In genomic region chr19:6588508-6589345, GRCh38 we compare ENCODE assay signal across 12 cellular contexts. TPM values are rescaled to one million over a fixed set of nuclear protein-coding genes. Genes with fewer than 3 reads are reported as not detected.
DNase-seq lines count a peak whose midpoint lies in the region; ATAC-seq and TF ChIP-seq lines count a peak whose summit lies in the region.
"Had no signal": no experiment of that assay in that cellular context is flagged by ENCODE, and none has a peak within 500 bp of the region (broad histone marks: within the 10 kb centered on the region; RNA-seq: fewer than 3 reads in every experiment).

No MANE protein-coding gene starts in this region.

- in situ Hi-C loops in Panc1 (cut with HindIII; ENCODE audit: low pct_unique_long_range_greater_than_20kb, low sequenced_read_pairs): no loop called here

- H3K36me3 ChIP-seq in Panc1 (ENCODE audit: control insufficient read depth, insufficient read depth, low read length): no peaks in the 10 kb centered on the region
- H3K36me3 ChIP-seq: pancreas had no signal

- peaks cover 17% of the 10 kb centered on the region for H3K36me3 Mint-ChIP-seq in effector memory CD8-positive, alpha-beta T cell (ENCODE audit: insufficient read depth)

- no peak for TF ChIP-seq CTCF in Panc1 (IDR thresholded peaks at IDR 0.05)

- peak overlapping the region; percentile 78 to 97 for H3K4me3 Mint-ChIP-seq in effector memory CD8-positive, alpha-beta T cell

- H3K4me1 ChIP-seq in Panc1 (ENCODE audit: control insufficient read depth, insufficient read depth, low read length): peaks cover 6% of the 10 kb centered on the region; the same call in 1 of the 2 replicates
- H3K4me1 ChIP-seq: pancreas had no signal

- peak; percentile 29 for DNase-seq in stimulated activated CD4-positive, alpha-beta T cell treated with anti-CD3 and anti-CD28 coated beads, Interleukin-4, amount 100 ng/mL, for 1 hour
- DNase-seq in stimulated activated CD4-positive, alpha-beta T cell treated with anti-CD3 and anti-CD28 coated beads, Interleukin-4, amount 100 ng/mL, for 24 hours: no peak
- DNase-seq in Panc1 (ENCODE audit: low read depth, low spot score) (no peak), epidermal melanocyte (ENCODE audit: insufficient read length, low spot score) (no peak), hypothalamus (lab: John Stamatoyannopoulos, UW) (no peak)
- DNase-seq in effector memory CD8-positive, alpha-beta T cell: no peak
- DNase-seq: DMS 273 treated with DMSO at 0.1 percent for 48 hours, pancreas had no signal

- peak overlapping the region; percentile 44 to 56 for H3K4me3 ChIP-seq in Panc1 (ENCODE audit: low read depth in 2 of 2, low read length in 2 of 2)
- H3K4me3 ChIP-seq: pancreas had no signal

- H3K27me3 ChIP-seq in Panc1 (ENCODE audit: control insufficient read depth, insufficient read depth, low read length): no peaks in the 10 kb centered on the region

- CTCF ChIA-PET in Panc1 (lab: Charles Lee): no interaction called here

- H3K9me3 Mint-ChIP-seq in effector memory CD8-positive, alpha-beta T cell: no peaks in the 10 kb centered on the region

- intact Hi-C loops in Panc1 (cut with micrococcal nuclease; ENCODE audit: unreplicated experiment): no loop called here

- ATAC-seq in Panc1: no peak
- ATAC-seq in effector memory CD8-positive, alpha-beta T cell (replicated peaks): no peak
- ATAC-seq in GM21367 (IDR thresholded peaks at IDR 0.05; ENCODE audit: unreplicated experiment): no peak
- no peak for ATAC-seq in esophagus mucosa
- ATAC-seq: pancreas had no signal

- no peaks in the 10 kb centered on the region for H3K9me3 ChIP-seq in Panc1 (ENCODE audit: control insufficient read depth, insufficient read depth, low read depth, low read length)
- H3K9me3 ChIP-seq: pancreas had no signal

- peaks cover 20 to 47% of the 10 kb centered on the region in 2 donors for H3K27me3 Mint-ChIP-seq in effector memory CD8-positive, alpha-beta T cell

- H3K4me1 Mint-ChIP-seq in effector memory CD8-positive, alpha-beta T cell (ENCODE audit: low read depth in 2 of 2): peaks cover 36 to 52% of the 10 kb centered on the region in 2 donors

- POLR2A ChIA-PET in Panc1 (lab: Charles Lee): no interaction called here

- BruUV-seq in Panc1 (replicated peaks; lab: Mats Ljungman, UMichigan): TSS peak; percentile 91

- H3K27ac ChIP-seq in Panc1 (ENCODE audit: low read length): peak overlapping the region; percentile 18
- H3K27ac ChIP-seq: KMS-11, pancreas had no signal

- peak overlapping the region; percentile 0 to 59 for H3K27ac Mint-ChIP-seq in effector memory CD8-positive, alpha-beta T cell

RNA-seq across cellular contexts. Expression of gene CD70, which starts 2.2 kb away (rescaled TPM):
- total RNA-seq in Panc1 (2021; ENCODE audit: unreplicated experiment) (45.4 TPM), esophagus mucosa (not detected)
- polyA plus RNA-seq in Panc1 (2012; ENCODE audit: insufficient read length): 62.7 TPM
- total RNA-seq: dermis microvascular lymphatic vessel endothelial cell had no signal
- polyA plus RNA-seq: pancreas had no signal

RNA-seq across cellular contexts. Expression of gene TNFSF9, which starts 57.9 kb away (rescaled TPM):
- total RNA-seq in Panc1 (2021; ENCODE audit: unreplicated experiment): 2.9 TPM
- 1.6 TPM for polyA plus RNA-seq in Panc1 (2012; ENCODE audit: insufficient read length)
- total RNA-seq in esophagus mucosa: 4.7 TPM
- polyA plus RNA-seq: pancreas had no signal

Comparison
In these comparisons a context has a peak if more than half of its experiments do, and no peak if none do; other contexts are left out.
1. RNA of gene CD70, which starts 2.2 kb away (total RNA-seq): 45.4 TPM in Panc1 (single experiment); not detected in esophagus mucosa (single experiment); every median in the first group is over 10 times any median in the second.